8 cellular contexts compared by ENCODE assay signal in the genomic region with DNA sequence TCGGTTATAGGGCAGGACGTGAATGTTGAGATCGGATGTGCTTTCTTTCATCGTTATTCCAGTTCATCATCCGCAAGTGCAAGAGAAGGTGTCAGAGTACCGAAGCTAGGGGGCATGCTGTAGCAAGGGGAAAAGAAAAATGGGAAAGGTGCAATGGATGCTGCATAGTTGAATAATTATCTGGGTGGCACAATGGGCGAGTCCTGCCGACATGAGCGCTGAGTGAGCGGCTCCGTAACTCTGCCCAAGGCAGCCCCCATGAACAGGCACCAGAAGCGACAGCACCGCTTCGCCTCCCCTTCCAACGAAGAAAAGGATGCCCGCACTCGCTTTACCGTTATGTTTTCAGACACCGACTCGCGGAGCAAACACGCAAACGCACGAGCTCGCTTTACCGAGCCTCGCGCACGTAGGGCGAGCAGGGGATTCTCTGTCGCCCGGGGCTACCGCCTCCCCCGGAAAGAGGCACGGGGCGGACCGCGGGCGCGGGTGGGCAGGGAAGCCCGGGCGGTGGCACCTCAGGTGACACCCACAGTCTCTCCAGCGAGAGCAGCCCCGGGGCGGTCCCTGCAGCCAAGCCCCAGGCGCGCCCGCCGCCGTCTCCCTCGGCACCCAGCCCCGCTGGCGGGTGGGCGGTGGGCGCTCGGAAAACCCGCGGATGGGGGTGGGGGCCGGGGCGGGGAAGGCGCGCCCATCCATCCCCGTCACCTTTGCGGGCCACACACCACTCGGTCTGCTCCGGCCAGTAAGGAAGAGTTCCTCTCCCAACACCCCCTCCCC. TPM values are rescaled to one million over a fixed set of nuclear protein-coding genes. Genes with fewer than 3 reads are reported as not detected.
DNase-seq lines count a peak whose midpoint lies in the region; ATAC-seq, FAIRE-seq and TF ChIP-seq lines count a peak whose summit lies in the region.

No MANE protein-coding gene starts in this region.

- peak; percentile 21 for ATAC-seq in GM18511 (IDR thresholded peaks at IDR 0.05; ENCODE audit: unreplicated experiment)

- peaks cover 9% of the 10 kb centered on the region for H3K36me3 ChIP-seq in mesodermal cell (ENCODE audit: control insufficient read depth, insufficient read depth, low read length)

- peak; percentile 23 for FAIRE-seq in endometrium (lab: Jason Lieb, UNC)

- no peaks in the 10 kb centered on the region for H3K9me3 ChIP-seq in mesodermal cell (ENCODE audit: control insufficient read depth, low read length)

- peak overlapping the region; percentile 78 for H3K4me3 ChIP-seq in mesodermal cell (ENCODE audit: extremely low read depth, insufficient read depth, low read length, poor library complexity, severe bottlenecking)

- TF ChIP-seq CTCF in 22Rv1 (IDR thresholded peaks at IDR 0.05): peak; percentile 74

- WGBS in mesodermal cell (ENCODE audit: insufficient coverage in 2 of 2), 2 experiments: 0 to 1% methylated on average over 18 to 53 of the region's 66 CpGs

- DNase-seq in HUDEP-2 (lab: John Stamatoyannopoulos, UW; ENCODE audit: unreplicated experiment in 76 of 76) (peak in 64 of 76 experiments; percentile 9 to 73 (median 48)), NOMO-1 treated with dmso at 0.1 percent for 144 hours (lab: John Stamatoyannopoulos, UW; ENCODE audit: unreplicated experiment) (peak; percentile 3)
- peak; percentile 69 for DNase-seq in activated CD8-positive, alpha-beta memory T cell treated with anti-CD3 and anti-CD28 coated beads, Interleukin-2, amount 50 U/mL, for 4 hours
- DNase-seq in stimulated activated CD8-positive, alpha-beta memory T cell treated with anti-CD3 and anti-CD28 coated beads, Interleukin-15, amount 100 ng/mL, for 4 hours (ENCODE audit: low read depth in 2 of 2): peak; percentile 49 to 53

- peak overlapping the region; percentile 82 for H3K27ac ChIP-seq in 22Rv1
- H3K27ac ChIP-seq in mesodermal cell (ENCODE audit: low read depth, low read length, severe bottlenecking): peak overlapping the region; percentile 99

- H3K4me1 ChIP-seq in mesodermal cell (ENCODE audit: control insufficient read depth, insufficient read depth, low read length, poor library complexity, severe bottlenecking): no peaks in the 10 kb centered on the region

RNA-seq across cellular contexts. Expression of gene WASF1, which starts 0.7 kb away (rescaled TPM):
- polyA plus RNA-seq in mesodermal cell (2013, experiment 1 of 2): 66.9 TPM
- 76.3 TPM for polyA plus RNA-seq in mesodermal cell (2013, experiment 2 of 2)

RNA-seq across cellular contexts. Expression of gene CDC40, which starts 1.4 kb away (rescaled TPM):
- polyA plus RNA-seq in mesodermal cell (2013, experiment 1 of 2): 20.6 TPM
- polyA plus RNA-seq in mesodermal cell (2013, experiment 2 of 2): 22.3 TPM

Comparison
In these comparisons a context has a peak if more than half of its experiments do, and no peak if none do; other contexts are left out.
1. Peak in every context shown above with its lines: DNase-seq, ATAC-seq, H3K4me3 ChIP-seq and H3K27ac ChIP-seq.
2. DNase-seq: peak in every context shown above with its lines; median percentile 69 in activated CD8-positive, alpha-beta memory T cell treated with anti-CD3 and anti-CD28 coated beads, Interleukin-2, amount 50 U/mL, for 4 hours; 51 in stimulated activated CD8-positive, alpha-beta memory T cell treated with anti-CD3 and anti-CD28 coated beads, Interleukin-15, amount 100 ng/mL, for 4 hours; 48 in HUDEP-2; 3 in NOMO-1 treated with dmso at 0.1 percent for 144 hours.